10 cellular contexts compared by ENCODE assay signal in the genomic region with DNA sequence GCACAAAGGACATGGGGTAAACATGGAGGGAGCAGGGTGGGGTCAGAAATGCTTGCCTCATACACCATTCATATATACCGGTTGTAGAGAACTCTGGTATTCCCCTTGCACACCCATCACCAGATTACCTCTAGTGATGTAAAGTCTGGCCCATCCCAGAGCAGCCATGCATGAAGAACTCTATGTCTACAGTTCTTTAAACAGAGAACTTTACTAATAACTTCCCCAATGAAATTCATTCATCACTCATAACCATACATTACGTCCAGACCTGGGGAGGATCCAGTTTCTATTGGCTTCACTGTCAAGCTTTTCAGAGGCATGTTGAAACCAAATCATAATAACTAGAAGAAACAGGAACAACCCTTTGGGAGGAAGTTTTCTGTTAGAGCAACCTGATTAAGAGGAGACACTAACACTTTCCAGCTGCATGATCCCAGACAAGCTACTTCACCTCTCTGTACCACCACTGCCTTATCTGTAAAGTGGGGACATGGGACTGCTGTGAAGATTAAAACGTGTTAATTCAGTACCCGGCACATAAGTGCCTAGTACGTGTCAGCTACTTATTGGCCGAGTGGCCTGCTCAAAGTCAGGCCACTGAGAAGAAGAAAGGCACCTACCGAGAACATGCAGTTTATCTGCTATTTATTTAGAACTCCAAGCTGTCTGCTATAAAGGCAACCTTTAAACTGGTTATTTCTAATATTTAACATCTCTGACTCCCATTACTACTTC. TPM values are rescaled to one million over a fixed set of nuclear protein-coding genes. Genes with fewer than 3 reads are reported as not detected.
DNase-seq lines count a peak whose midpoint lies in the region; ATAC-seq and TF ChIP-seq lines count a peak whose summit lies in the region.
"Had no signal": no experiment of that assay in that cellular context is flagged by ENCODE, and none has a peak within 500 bp of the region (broad histone marks: within the 10 kb centered on the region; RNA-seq: fewer than 3 reads in every experiment).

No MANE protein-coding gene starts in this region.

- peak; percentile 93 for ATAC-seq in HG02852 (IDR thresholded peaks at IDR 0.05; ENCODE audit: unreplicated experiment)
- ATAC-seq in stimulated activated naive B cell treated with anti-CD40 and anti-IgM and Interleukin-4, amounts not matched to agents 10 μg/mL and 1 μg/mL and 100 μg/mL, for 72 hours (replicated peaks) = peak; percentile 98 to 99

- peaks cover 0 to 3% of the 10 kb centered on the region in 2 donors for H3K36me3 Mint-ChIP-seq in stimulated activated naive B cell treated with anti-CD40 and anti-IgM and Interleukin-4, amounts not matched to agents 10 μg/mL and 1 μg/mL and 100 μg/mL, for 72 hours
- H3K36me3 Mint-ChIP-seq in activated T-helper 1 cell treated with anti-CD3 and anti-CD28 coated beads, Interleukin-12 subunit alpha, Interleukin-12 subunit beta, Interleukin-2, Interleukin-4 antibody, amounts not matched to agents 30 ng/mL and 10 ng/mL and 1 ng/mL, durations not matched to agents 14 hours and 24 hours and 36 hours (ENCODE audit: low read depth) = no peaks in the 10 kb centered on the region
- H3K36me3 Mint-ChIP-seq in glutamatergic neuron (ENCODE audit: unreplicated experiment) = peaks cover 6% of the 10 kb centered on the region

- peaks cover 21% of the 10 kb centered on the region for H3K36me3 ChIP-seq in cardiac muscle cell
- no peaks in the 10 kb centered on the region for H3K36me3 ChIP-seq in right atrium auricular region
- H3K36me3 ChIP-seq in KMS-11 (ENCODE audit: insufficient read depth) = peaks cover 24% of the 10 kb centered on the region; the same call in 1 of the 2 replicates

- peaks cover 86% of the 10 kb centered on the region; the same call in 1 of the 2 replicates for H3K79me2 ChIP-seq in KMS-11 (ENCODE audit: insufficient read depth, low read depth)

- H3K4me1 ChIP-seq in cardiac muscle cell (ENCODE audit: low read depth) = no peaks in the 10 kb centered on the region
- H3K4me1 ChIP-seq in right atrium auricular region = no peaks in the 10 kb centered on the region
- H3K4me1 ChIP-seq in KMS-11 (ENCODE audit: low read depth, poor library complexity, severe bottlenecking) = peaks cover 29% of the 10 kb centered on the region

- H3K4me3 Mint-ChIP-seq in stimulated activated naive B cell treated with anti-CD40 and anti-IgM and Interleukin-4, amounts not matched to agents 10 μg/mL and 1 μg/mL and 100 μg/mL, for 72 hours = no peak overlapping the region
- H3K4me3 Mint-ChIP-seq in activated T-helper 1 cell treated with anti-CD3 and anti-CD28 coated beads, Interleukin-12 subunit alpha, Interleukin-12 subunit beta, Interleukin-2, Interleukin-4 antibody, amounts not matched to agents 30 ng/mL and 10 ng/mL and 1 ng/mL, durations not matched to agents 14 hours and 24 hours and 36 hours = no peak overlapping the region
- H3K4me3 Mint-ChIP-seq in glutamatergic neuron (ENCODE audit: unreplicated experiment) = no peak overlapping the region
- H3K4me3 Mint-ChIP-seq: central memory CD8-positive, alpha-beta T cell had no signal

- TF ChIP-seq CTCF in cardiac muscle cell (IDR thresholded peaks at IDR 0.05; ENCODE audit: low read depth, low read length) = no peak
- TF ChIP-seq CTCF in right atrium auricular region (IDR thresholded peaks at IDR 0.05) = no peak
- TF ChIP-seq CTCF in KMS-11 (conservative IDR thresholded peaks at IDR 0.05; ENCODE audit: low read depth, low read length) = no peak
- no peak for TF ChIP-seq CTCF in glutamatergic neuron (IDR thresholded peaks at IDR 0.05; ENCODE audit: partially characterized antibody, unreplicated experiment)

- H3K9me3 ChIP-seq in cardiac muscle cell (ENCODE audit: low read depth) (no peaks in the 10 kb centered on the region), right atrium auricular region (no peaks in the 10 kb centered on the region)

- no peaks in the 10 kb centered on the region for H3K9me3 Mint-ChIP-seq in stimulated activated naive B cell treated with anti-CD40 and anti-IgM and Interleukin-4, amounts not matched to agents 10 μg/mL and 1 μg/mL and 100 μg/mL, for 72 hours
- H3K9me3 Mint-ChIP-seq in activated T-helper 1 cell treated with anti-CD3 and anti-CD28 coated beads, Interleukin-12 subunit alpha, Interleukin-12 subunit beta, Interleukin-2, Interleukin-4 antibody, amounts not matched to agents 30 ng/mL and 10 ng/mL and 1 ng/mL, durations not matched to agents 14 hours and 24 hours and 36 hours = no peaks in the 10 kb centered on the region
- H3K9me3 Mint-ChIP-seq in glutamatergic neuron (ENCODE audit: unreplicated experiment) = no peaks in the 10 kb centered on the region
- H3K9me3 Mint-ChIP-seq: central memory CD8-positive, alpha-beta T cell had no signal

- no peak overlapping the region for H2AFZ ChIP-seq in KMS-11 (ENCODE audit: low read depth)

- intact Hi-C loops in activated T-helper 1 cell treated with anti-CD3 and anti-CD28 coated beads, Interleukin-12 subunit alpha, Interleukin-12 subunit beta, Interleukin-2, Interleukin-4 antibody, amounts not matched to agents 30 ng/mL and 10 ng/mL and 1 ng/mL, durations not matched to agents 14 hours and 24 hours and 36 hours (cut with micrococcal nuclease) = no loop called here

- peaks cover 8 to 20% of the 10 kb centered on the region in 2 donors for H3K4me1 Mint-ChIP-seq in stimulated activated naive B cell treated with anti-CD40 and anti-IgM and Interleukin-4, amounts not matched to agents 10 μg/mL and 1 μg/mL and 100 μg/mL, for 72 hours
- peaks cover 6% of the 10 kb centered on the region for H3K4me1 Mint-ChIP-seq in activated T-helper 1 cell treated with anti-CD3 and anti-CD28 coated beads, Interleukin-12 subunit alpha, Interleukin-12 subunit beta, Interleukin-2, Interleukin-4 antibody, amounts not matched to agents 30 ng/mL and 10 ng/mL and 1 ng/mL, durations not matched to agents 14 hours and 24 hours and 36 hours (ENCODE audit: low read depth)
- H3K4me1 Mint-ChIP-seq in glutamatergic neuron (ENCODE audit: low read depth, unreplicated experiment) = no peaks in the 10 kb centered on the region
- H3K4me1 Mint-ChIP-seq: central memory CD8-positive, alpha-beta T cell had no signal

- H3K27me3 ChIP-seq in cardiac muscle cell = no peaks in the 10 kb centered on the region
- no peaks in the 10 kb centered on the region for H3K27me3 ChIP-seq in right atrium auricular region
- no peaks in the 10 kb centered on the region for H3K27me3 ChIP-seq in KMS-11 (ENCODE audit: insufficient read depth, low read depth)

- no peak overlapping the region for H3K9ac ChIP-seq in KMS-11

- H3K4me3 ChIP-seq in cardiac muscle cell (no peak overlapping the region), right atrium auricular region (no peak overlapping the region), KMS-11 (IDR thresholded peaks at IDR 0.05; ENCODE audit: insufficient read depth, low read depth, low read length) (no peak overlapping the region)
- H3K4me3 ChIP-seq: A549 had no signal

- peaks cover 5 to 8% of the 10 kb centered on the region in 2 donors for H3K27me3 Mint-ChIP-seq in stimulated activated naive B cell treated with anti-CD40 and anti-IgM and Interleukin-4, amounts not matched to agents 10 μg/mL and 1 μg/mL and 100 μg/mL, for 72 hours
- H3K27me3 Mint-ChIP-seq in activated T-helper 1 cell treated with anti-CD3 and anti-CD28 coated beads, Interleukin-12 subunit alpha, Interleukin-12 subunit beta, Interleukin-2, Interleukin-4 antibody, amounts not matched to agents 30 ng/mL and 10 ng/mL and 1 ng/mL, durations not matched to agents 14 hours and 24 hours and 36 hours (ENCODE audit: insufficient read depth) = peaks cover 2% of the 10 kb centered on the region
- no peaks in the 10 kb centered on the region for H3K27me3 Mint-ChIP-seq in glutamatergic neuron (ENCODE audit: unreplicated experiment)

- H3K4me2 ChIP-seq in KMS-11 = no peak overlapping the region
- H3K4me2 ChIP-seq: A549 had no signal

- H3K27ac ChIP-seq in cardiac muscle cell (peak overlapping the region; percentile 54), right atrium auricular region (no peak overlapping the region), KMS-11 (0 out of 2 replicates have a peak overlapping the region, but pooled peaks have one; percentile 5)
- H3K27ac ChIP-seq: A549 had no signal

- DNase-seq in cardiac muscle cell (ENCODE audit: low read depth in 1 of 2, low spot score in 1 of 2) (no peak), right atrium auricular region (ENCODE audit: low spot score) (no peak), OCI-M1 (lab: John Stamatoyannopoulos, UW) (no peak), glutamatergic neuron (no peak)
- DNase-seq in stimulated activated naive B cell treated with anti-CD40 and anti-IgM and Interleukin-4, amounts not matched to agents 10 μg/mL and 1 μg/mL and 100 μg/mL, for 72 hours = peak; percentile 73
- no peak for DNase-seq in activated T-helper 1 cell treated with anti-CD3 and anti-CD28 coated beads, Interleukin-12 subunit alpha, Interleukin-12 subunit beta, Interleukin-2, Interleukin-4 antibody, amounts not matched to agents 30 ng/mL and 10 ng/mL and 1 ng/mL, durations not matched to agents 14 hours and 24 hours and 36 hours (ENCODE audit: low spot score)

- H4K20me1 ChIP-seq in KMS-11 (ENCODE audit: insufficient read depth) = no peaks in the 10 kb centered on the region; the same call in 1 of the 2 replicates

- peak overlapping the region; percentile 79 for H3K27ac Mint-ChIP-seq in stimulated activated naive B cell treated with anti-CD40 and anti-IgM and Interleukin-4, amounts not matched to agents 10 μg/mL and 1 μg/mL and 100 μg/mL, for 72 hours
- no peak overlapping the region for H3K27ac Mint-ChIP-seq in activated T-helper 1 cell treated with anti-CD3 and anti-CD28 coated beads, Interleukin-12 subunit alpha, Interleukin-12 subunit beta, Interleukin-2, Interleukin-4 antibody, amounts not matched to agents 30 ng/mL and 10 ng/mL and 1 ng/mL, durations not matched to agents 14 hours and 24 hours and 36 hours
- H3K27ac Mint-ChIP-seq in glutamatergic neuron (ENCODE audit: unreplicated experiment) = no peak overlapping the region

RNA-seq across cellular contexts. Expression of a gene that starts 59.7 kb away (rescaled TPM):
- 44.9 and 59.3 TPM in 2 replicates for total RNA-seq in cardiac muscle cell
- 30.5 and 45.5 TPM in 2 replicates for polyA plus RNA-seq in cardiac muscle cell
- total RNA-seq in right atrium auricular region = not detected
- 2.5 and 2.7 TPM in 2 replicates for total RNA-seq in activated T-helper 1 cell treated with anti-CD3 and anti-CD28 coated beads, Interleukin-12 subunit alpha, Interleukin-12 subunit beta, Interleukin-2, Interleukin-4 antibody, amounts not matched to agents 30 ng/mL and 10 ng/mL and 1 ng/mL, durations not matched to agents 14 hours and 24 hours and 36 hours
- 47.0 TPM for total RNA-seq in glutamatergic neuron (ENCODE audit: unreplicated experiment)

Comparison
In these comparisons a context has a peak if more than half of its experiments do, and no peak if none do; other contexts are left out.
1. H3K27ac ChIP-seq: peak in cardiac muscle cell (single experiment) and KMS-11 (single experiment); none in right atrium auricular region (0 of 2).
2. RNA of a gene that starts 59.7 kb away (total RNA-seq): 44.9 to 59.3 TPM in cardiac muscle cell and 47.0 TPM in glutamatergic neuron (single experiment); 2.5 to 2.7 TPM in activated T-helper 1 cell treated with anti-CD3 and anti-CD28 coated beads, Interleukin-12 subunit alpha, Interleukin-12 subunit beta, Interleukin-2, Interleukin-4 antibody, amounts not matched to agents 30 ng/mL and 10 ng/mL and 1 ng/mL, durations not matched to agents 14 hours and 24 hours and 36 hours and not detected in right atrium auricular region; every median in the first group is over 10 times any median in the second.